9 cellular contexts compared by ENCODE assay signal in the genomic region with DNA sequence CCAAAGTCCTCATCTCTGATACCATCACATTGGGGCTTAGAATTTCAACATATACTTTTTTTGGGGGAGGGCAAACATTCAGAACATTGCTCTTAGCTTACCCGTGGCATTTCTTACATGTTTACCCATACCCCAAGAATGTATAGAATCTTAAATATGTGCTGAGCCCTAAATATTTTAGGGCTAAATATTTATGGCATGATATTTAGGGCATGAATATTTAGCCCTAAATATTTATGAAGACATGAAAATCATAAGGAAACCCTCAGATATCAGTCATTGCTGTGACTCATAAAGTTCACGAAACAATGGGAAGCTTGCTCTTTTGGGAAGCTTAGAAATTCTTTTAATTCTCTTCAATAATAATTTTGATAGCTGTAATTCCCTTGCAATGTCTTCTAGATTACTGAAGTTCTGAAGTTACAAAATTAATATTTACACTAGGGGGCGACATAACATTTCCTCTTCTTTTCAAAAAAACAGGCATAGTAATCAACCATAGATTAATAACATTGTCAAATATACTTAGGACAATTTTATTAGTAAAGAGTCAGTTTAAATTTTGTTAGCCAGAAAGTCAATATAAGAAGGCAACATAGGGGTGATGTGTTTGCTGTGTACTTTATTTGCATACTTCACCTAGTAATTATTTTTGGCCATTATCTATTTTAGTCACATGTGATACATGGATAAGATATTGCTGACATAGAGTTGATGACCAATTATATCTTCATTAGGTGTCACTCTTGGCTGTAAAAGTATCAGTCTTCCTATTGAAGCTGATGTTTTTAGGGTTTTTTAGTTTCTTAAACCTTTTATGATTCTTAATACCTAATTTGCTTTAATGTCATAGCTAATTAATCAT. TPM values are rescaled to one million over a fixed set of nuclear protein-coding genes. Genes with fewer than 3 reads are reported as not detected.
DNase-seq lines count a peak whose midpoint lies in the region; ATAC-seq, FAIRE-seq and TF ChIP-seq lines count a peak whose summit lies in the region.
"Had no signal": no experiment of that assay in that cellular context is flagged by ENCODE, and none has a peak within 500 bp of the region (broad histone marks: within the 10 kb centered on the region; RNA-seq: fewer than 3 reads in every experiment).

No MANE protein-coding gene starts in this region.

- H3K4me1 Mint-ChIP-seq in CD14-positive monocyte: peaks cover 13% of the 10 kb centered on the region
- H3K4me1 Mint-ChIP-seq in stimulated activated memory B cell treated with anti-CD40 and anti-IgM and Interleukin-4, amounts not matched to agents 10 μg/mL and 1 μg/mL and 100 μg/mL, for 72 hours: no peaks in the 10 kb centered on the region
- no peaks in the 10 kb centered on the region for H3K4me1 Mint-ChIP-seq in activated CD4-positive, alpha-beta T cell treated with anti-CD3 and anti-CD28 coated beads, Interleukin-2, amount 10 ng/mL, durations not matched to agents 24 days and 14 days
- no peaks in the 10 kb centered on the region for H3K4me1 Mint-ChIP-seq in natural killer cell treated with Interleukin-12 subunit alpha and Interleukin-12 subunit beta and Interleukin-15 and Interleukin-18, amount 100 ng/mL, for 72 hours (ENCODE audit: low read depth in 2 of 2)

- H3K36me3 Mint-ChIP-seq in CD14-positive monocyte: peaks cover 0 to 12% of the 10 kb centered on the region in 2 donors
- H3K36me3 Mint-ChIP-seq in stimulated activated memory B cell treated with anti-CD40 and anti-IgM and Interleukin-4, amounts not matched to agents 10 μg/mL and 1 μg/mL and 100 μg/mL, for 72 hours: no peaks in the 10 kb centered on the region
- H3K36me3 Mint-ChIP-seq in activated CD4-positive, alpha-beta T cell treated with anti-CD3 and anti-CD28 coated beads, Interleukin-2, amount 10 ng/mL, durations not matched to agents 24 days and 14 days (ENCODE audit: low read depth): no peaks in the 10 kb centered on the region
- no peaks in the 10 kb centered on the region for H3K36me3 Mint-ChIP-seq in natural killer cell treated with Interleukin-12 subunit alpha and Interleukin-12 subunit beta and Interleukin-15 and Interleukin-18, amount 100 ng/mL, for 72 hours

- intact Hi-C loops in CD14-positive monocyte (cut with micrococcal nuclease): no loop called here
- intact Hi-C loops in activated CD4-positive, alpha-beta T cell treated with anti-CD3 and anti-CD28 coated beads, Interleukin-2, amount 10 ng/mL, durations not matched to agents 24 days and 14 days (cut with micrococcal nuclease): loop anchor here (5.0 kb wide), 1 partner anchor 1311 kb away; no protein-coding TSS in a partner anchor

- H3K27ac Mint-ChIP-seq in CD14-positive monocyte: peak overlapping the region in 2 of 7 donors; percentile 26 to 30
- H3K27ac Mint-ChIP-seq in stimulated activated memory B cell treated with anti-CD40 and anti-IgM and Interleukin-4, amounts not matched to agents 10 μg/mL and 1 μg/mL and 100 μg/mL, for 72 hours: no peak overlapping the region
- H3K27ac Mint-ChIP-seq in activated CD4-positive, alpha-beta T cell treated with anti-CD3 and anti-CD28 coated beads, Interleukin-2, amount 10 ng/mL, durations not matched to agents 24 days and 14 days: no peak overlapping the region
- H3K27ac Mint-ChIP-seq in natural killer cell treated with Interleukin-12 subunit alpha and Interleukin-12 subunit beta and Interleukin-15 and Interleukin-18, amount 100 ng/mL, for 72 hours: no peak overlapping the region
- H3K27ac Mint-ChIP-seq: T-helper 1 cell treated with Interleukin-12 subunit alpha and Interleukin-12 subunit beta and Interleukin-4 antibody, amounts not matched to agents 30 μg/mL and 1 μg/mL, for 36 hours had no signal

- H3K9me3 Mint-ChIP-seq in CD14-positive monocyte: peaks cover 5 to 15% (median 12%) of the 10 kb centered on the region in 7 donors
- H3K9me3 Mint-ChIP-seq in stimulated activated memory B cell treated with anti-CD40 and anti-IgM and Interleukin-4, amounts not matched to agents 10 μg/mL and 1 μg/mL and 100 μg/mL, for 72 hours: no peaks in the 10 kb centered on the region
- H3K9me3 Mint-ChIP-seq in activated CD4-positive, alpha-beta T cell treated with anti-CD3 and anti-CD28 coated beads, Interleukin-2, amount 10 ng/mL, durations not matched to agents 24 days and 14 days: no peaks in the 10 kb centered on the region
- H3K9me3 Mint-ChIP-seq in natural killer cell treated with Interleukin-12 subunit alpha and Interleukin-12 subunit beta and Interleukin-15 and Interleukin-18, amount 100 ng/mL, for 72 hours: peaks cover 12% of the 10 kb centered on the region

- H3K27me3 Mint-ChIP-seq in CD14-positive monocyte (ENCODE audit: low read depth in 3 of 3): no peaks in the 10 kb centered on the region
- H3K27me3 Mint-ChIP-seq in stimulated activated memory B cell treated with anti-CD40 and anti-IgM and Interleukin-4, amounts not matched to agents 10 μg/mL and 1 μg/mL and 100 μg/mL, for 72 hours: no peaks in the 10 kb centered on the region
- no peaks in the 10 kb centered on the region for H3K27me3 Mint-ChIP-seq in activated CD4-positive, alpha-beta T cell treated with anti-CD3 and anti-CD28 coated beads, Interleukin-2, amount 10 ng/mL, durations not matched to agents 24 days and 14 days
- H3K27me3 Mint-ChIP-seq in natural killer cell treated with Interleukin-12 subunit alpha and Interleukin-12 subunit beta and Interleukin-15 and Interleukin-18, amount 100 ng/mL, for 72 hours: no peaks in the 10 kb centered on the region

- DNase-seq in CD14-positive monocyte (ENCODE audit: low spot score): no peak
- DNase-seq in kidney tubule cell (ENCODE audit: low spot score): peak; percentile 13
- DNase-seq in activated CD4-positive, alpha-beta T cell treated with anti-CD3 and anti-CD28 coated beads, Interleukin-2, amount 10 ng/mL, durations not matched to agents 24 days and 14 days: no peak
- DNase-seq in HuH-7.5 (ENCODE audit: low spot score): no peak
- DNase-seq in natural killer cell treated with Interleukin-12 subunit alpha and Interleukin-12 subunit beta and Interleukin-15 and Interleukin-18, amount 100 ng/mL, for 72 hours (ENCODE audit: low spot score): no peak

- TF ChIP-seq CTCF in CD14-positive monocyte (IDR thresholded peaks at IDR 0.05): peak; percentile 81

- FAIRE-seq in TTC549 (lab: Jason Lieb, UNC): peak; percentile 69

- H3K4me3 Mint-ChIP-seq in CD14-positive monocyte: no peak overlapping the region
- no peak overlapping the region for H3K4me3 Mint-ChIP-seq in stimulated activated memory B cell treated with anti-CD40 and anti-IgM and Interleukin-4, amounts not matched to agents 10 μg/mL and 1 μg/mL and 100 μg/mL, for 72 hours
- H3K4me3 Mint-ChIP-seq in activated CD4-positive, alpha-beta T cell treated with anti-CD3 and anti-CD28 coated beads, Interleukin-2, amount 10 ng/mL, durations not matched to agents 24 days and 14 days: no peak overlapping the region
- H3K4me3 Mint-ChIP-seq in natural killer cell treated with Interleukin-12 subunit alpha and Interleukin-12 subunit beta and Interleukin-15 and Interleukin-18, amount 100 ng/mL, for 72 hours: no peak overlapping the region
- H3K4me3 Mint-ChIP-seq: T-helper 1 cell treated with Interleukin-12 subunit alpha and Interleukin-12 subunit beta and Interleukin-4 antibody, amounts not matched to agents 30 μg/mL and 1 μg/mL, for 36 hours had no signal

- ATAC-seq in HG02885 (IDR thresholded peaks at IDR 0.05; ENCODE audit: poor library complexity, unreplicated experiment): peak; percentile 54
- no peak for ATAC-seq in stimulated activated memory B cell treated with anti-CD40 and anti-IgM and Interleukin-4, amounts not matched to agents 10 μg/mL and 1 μg/mL and 100 μg/mL, for 72 hours
- ATAC-seq in natural killer cell treated with Interleukin-12 subunit alpha and Interleukin-12 subunit beta and Interleukin-15 and Interleukin-18, amount 100 ng/mL, for 72 hours: no peak

RNA-seq across cellular contexts. Expression of gene ZNF804A, which starts 13.1 kb away (rescaled TPM):
- polyA plus RNA-seq in CD14-positive monocyte: 1 to 10 TPM; 1.8 to 3.7 TPM
- total RNA-seq in activated CD4-positive, alpha-beta T cell treated with anti-CD3 and anti-CD28 coated beads, Interleukin-2, amount 10 ng/mL, durations not matched to agents 24 days and 14 days: not detected in 2 replicates
- under 1 TPM in 1 of 2 donors, not detected in 1; 0.08 TPM for total RNA-seq in natural killer cell treated with Interleukin-12 subunit alpha and Interleukin-12 subunit beta and Interleukin-15 and Interleukin-18, amount 100 ng/mL, for 72 hours
